Comparison of ENCODE assay signal across 31 cellular contexts in the genomic region with DNA sequence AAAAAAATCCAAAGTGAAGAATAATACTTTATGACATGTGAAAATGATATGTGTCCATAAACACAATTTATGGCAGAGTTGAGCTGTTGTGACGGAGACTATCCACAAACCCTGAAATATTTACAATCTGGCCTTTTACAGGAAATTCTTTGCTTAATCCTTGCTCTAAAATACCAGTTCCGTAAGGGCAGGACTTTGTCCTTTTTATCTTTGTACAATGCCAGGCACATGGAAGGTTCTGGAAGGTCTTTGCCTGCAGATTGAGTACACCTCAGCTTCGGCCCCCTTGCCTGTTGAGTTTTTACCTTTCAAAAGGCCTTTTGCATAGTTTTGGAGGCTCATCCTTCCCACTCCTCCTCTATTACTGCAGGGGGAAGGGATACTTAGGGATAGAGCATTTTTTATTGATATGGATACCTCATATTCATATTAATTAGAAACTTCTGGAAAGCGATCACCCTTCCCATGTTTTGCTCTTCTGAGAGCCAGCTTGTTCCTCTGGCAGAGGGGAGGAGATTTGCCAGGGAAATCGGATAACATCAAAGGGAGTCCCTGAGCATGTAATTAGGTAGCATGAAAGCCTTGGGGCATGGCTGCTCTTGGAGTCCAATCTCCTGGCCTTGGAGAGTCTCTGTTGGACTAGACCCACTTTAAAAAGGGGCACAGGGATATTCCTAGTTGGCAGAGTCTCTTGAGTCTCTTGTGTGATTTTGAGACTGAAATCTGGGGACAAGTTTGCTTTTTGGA.
"Had no signal": no experiment of that assay in that cellular context is flagged by ENCODE, and none has a peak within 500 bp of the region (broad histone marks: within the 10 kb centered on the region; RNA-seq: fewer than 3 reads in every experiment).

No MANE protein-coding gene starts in this region.

- H3K4me3 Mint-ChIP-seq: dendritic cell treated with granulocyte-macrophage colony-stimulating factor and Interleukin-4, amounts not matched to agents 40 ng/mL and 50 ng/mL, for 4 days; endodermal cell; memory B cell; nephron; neural progenitor cell had no signal

- H3K27me3 ChIP-seq: colonic mucosa, neural progenitor cell, right lobe of liver, thyroid gland, vagina had no signal

- H3K9me3 ChIP-seq: colonic mucosa, gastroesophageal sphincter, right lobe of liver, stomach, thyroid gland, vagina had no signal

- H3K4me3 ChIP-seq: colonic mucosa, gastroesophageal sphincter, heart left ventricle, lung, neural progenitor cell, right lobe of liver, stomach, thyroid gland, vagina had no signal

- H3K9me3 Mint-ChIP-seq: dendritic cell treated with granulocyte-macrophage colony-stimulating factor and Interleukin-4, amounts not matched to agents 40 ng/mL and 50 ng/mL, for 4 days; nephron had no signal

- H3K36me3 Mint-ChIP-seq: memory B cell, naive B cell, neural progenitor cell had no signal

- H3K27ac Mint-ChIP-seq: dendritic cell treated with granulocyte-macrophage colony-stimulating factor and Interleukin-4, amounts not matched to agents 40 ng/mL and 50 ng/mL, for 4 days; endodermal cell; memory B cell; naive B cell; nephron; neural progenitor cell; progenitor cell of endocrine pancreas had no signal

- H3K4me2 ChIP-seq: neural progenitor cell had no signal

- DNase-seq: colonic mucosa; effector CD8-positive, alpha-beta T cell; endodermal cell; foreskin keratinocyte; heart left ventricle; hippocampal formation; left cardiac atrium; left ventricle myocardium superior; naive B cell; right lobe of liver; small intestine; stimulated activated CD4-positive, alpha-beta T cell treated with anti-CD3 and anti-CD28 coated beads, Interleukin-12 subunit alpha, Interleukin-12 subunit beta, amount 100 ng/mL, for 4 hours; stimulated activated CD4-positive, alpha-beta T cell treated with anti-CD3 and anti-CD28 coated beads, Interleukin-1b, Interleukin-23, amount 100 ng/mL, for 48 hours; stimulated activated CD4-positive, alpha-beta T cell treated with anti-CD3 and anti-CD28 coated beads, Interleukin-4, amount 100 ng/mL, for 1 hour; stimulated activated CD8-positive, alpha-beta memory T cell treated with anti-CD3 and anti-CD28 coated beads, Interleukin-4, amount 100 ng/mL, for 48 hours; stimulated activated naive CD4-positive, alpha-beta T cell; stomach; thyroid gland; trophoblast cell had no signal

- ATAC-seq: esophagus mucosa, foreskin keratinocyte, gastroesophageal sphincter, heart left ventricle, left cardiac atrium, left ventricle myocardium superior had no signal

- H3K9ac ChIP-seq: neural progenitor cell, parathyroid adenoma had no signal

- H3K36me3 ChIP-seq: colonic mucosa, gastroesophageal sphincter, heart left ventricle, neural progenitor cell, right lobe of liver, stomach, thyroid gland, vagina had no signal

- H3K4me1 Mint-ChIP-seq: endodermal cell, memory B cell, naive B cell had no signal

- H3K79me2 ChIP-seq: parathyroid adenoma had no signal

- H2AFZ ChIP-seq: neural progenitor cell, parathyroid adenoma had no signal

- H3K27ac ChIP-seq: colonic mucosa, epithelial cell of prostate, foreskin keratinocyte, gastroesophageal sphincter, heart left ventricle, neural progenitor cell, parathyroid adenoma, right lobe of liver, stomach, thyroid gland, vagina had no signal

- H3K4me1 ChIP-seq: colonic mucosa, foreskin keratinocyte, gastroesophageal sphincter, heart left ventricle, neural progenitor cell, parathyroid adenoma, stomach, thyroid gland, vagina had no signal

- FAIRE-seq: islet of Langerhans, small intestine had no signal

- H3K27me3 Mint-ChIP-seq: progenitor cell of endocrine pancreas had no signal
